ENCODE assay signal across 8 cellular contexts in the genomic region with DNA sequence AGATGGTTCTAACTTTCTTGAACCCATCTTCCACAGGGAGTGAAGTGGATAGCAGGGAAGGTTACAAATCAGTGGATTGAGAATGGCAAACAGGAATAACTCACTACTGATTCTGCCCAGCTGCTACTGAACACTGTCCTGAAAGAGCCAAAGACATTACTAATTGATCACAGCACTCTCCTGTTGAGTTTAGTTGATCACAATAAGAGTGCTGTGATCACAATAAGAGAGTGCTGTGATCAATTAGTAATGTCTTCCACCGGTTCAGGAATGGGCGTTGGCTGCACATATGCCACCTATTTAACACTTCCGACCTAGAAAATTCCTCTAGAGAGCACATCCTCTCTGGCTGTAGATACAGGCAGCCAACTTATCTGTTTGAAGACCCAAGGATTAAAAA.
A peak's percentile ranks its signal among the peaks of the same experiment; 100 is the strongest.
DNase-seq lines count a peak whose midpoint lies in the region; ATAC-seq and TF ChIP-seq lines count a peak whose summit lies in the region.

No MANE protein-coding gene starts in this region.

- no peaks in the 10 kb centered on the region for H3K9me3 Mint-ChIP-seq in activated naive CD4-positive, alpha-beta T cell treated with anti-CD3 and anti-CD28 coated beads, Interleukin-2, amount 10 ng/mL, durations not matched to agents 7 days and 5 days
- H3K9me3 Mint-ChIP-seq in stimulated activated naive B cell treated with anti-CD40 and anti-IgM and Interleukin-4, amounts not matched to agents 10 μg/mL and 1 μg/mL and 100 μg/mL, for 72 hours = no peaks in the 10 kb centered on the region

- no peak overlapping the region for H3K27ac Mint-ChIP-seq in activated naive CD4-positive, alpha-beta T cell treated with anti-CD3 and anti-CD28 coated beads, Interleukin-2, amount 10 ng/mL, durations not matched to agents 7 days and 5 days
- no peak overlapping the region for H3K27ac Mint-ChIP-seq in stimulated activated naive B cell treated with anti-CD40 and anti-IgM and Interleukin-4, amounts not matched to agents 10 μg/mL and 1 μg/mL and 100 μg/mL, for 72 hours

- CTCF ChIA-PET in HEK293T (lab: Yijun Ruan, JAX) = no interaction called here
- CTCF ChIA-PET in activated naive CD4-positive, alpha-beta T cell treated with anti-CD3 and anti-CD28 coated beads, Interleukin-2, amount 10 ng/mL, durations not matched to agents 7 days and 5 days (lab: Charles Lee) = no interaction called here

- peaks cover 2% of the 10 kb centered on the region for H3K4me1 Mint-ChIP-seq in activated naive CD4-positive, alpha-beta T cell treated with anti-CD3 and anti-CD28 coated beads, Interleukin-2, amount 10 ng/mL, durations not matched to agents 7 days and 5 days
- no peaks in the 10 kb centered on the region for H3K4me1 Mint-ChIP-seq in stimulated activated naive B cell treated with anti-CD40 and anti-IgM and Interleukin-4, amounts not matched to agents 10 μg/mL and 1 μg/mL and 100 μg/mL, for 72 hours

- DNase-seq in AG10803 (ENCODE audit: low read depth) (peak; percentile 65), HEK293T (ENCODE audit: extremely low spot score) (peak; percentile 39), RKO (ENCODE audit: low spot score) (peak; percentile 79), fibroblast of the conjunctiva (ENCODE audit: low read depth) (peak; percentile 49), T1000 (lab: John Stamatoyannopoulos, UW) (no peak)
- DNase-seq in activated naive CD4-positive, alpha-beta T cell treated with anti-CD3 and anti-CD28 coated beads, Interleukin-2, amount 10 ng/mL, durations not matched to agents 7 days and 5 days = no peak
- DNase-seq in stimulated activated naive B cell treated with anti-CD40 and anti-IgM and Interleukin-4, amounts not matched to agents 10 μg/mL and 1 μg/mL and 100 μg/mL, for 72 hours = no peak

- no peak overlapping the region for H3K4me3 Mint-ChIP-seq in activated naive CD4-positive, alpha-beta T cell treated with anti-CD3 and anti-CD28 coated beads, Interleukin-2, amount 10 ng/mL, durations not matched to agents 7 days and 5 days
- H3K4me3 Mint-ChIP-seq in stimulated activated naive B cell treated with anti-CD40 and anti-IgM and Interleukin-4, amounts not matched to agents 10 μg/mL and 1 μg/mL and 100 μg/mL, for 72 hours = no peak overlapping the region

- no peaks in the 10 kb centered on the region for H3K36me3 Mint-ChIP-seq in activated naive CD4-positive, alpha-beta T cell treated with anti-CD3 and anti-CD28 coated beads, Interleukin-2, amount 10 ng/mL, durations not matched to agents 7 days and 5 days
- H3K36me3 Mint-ChIP-seq in stimulated activated naive B cell treated with anti-CD40 and anti-IgM and Interleukin-4, amounts not matched to agents 10 μg/mL and 1 μg/mL and 100 μg/mL, for 72 hours = no peaks in the 10 kb centered on the region

- ATAC-seq in HG03571 (IDR thresholded peaks at IDR 0.05; ENCODE audit: unreplicated experiment) = no peak
- no peak for ATAC-seq in stimulated activated naive B cell treated with anti-CD40 and anti-IgM and Interleukin-4, amounts not matched to agents 10 μg/mL and 1 μg/mL and 100 μg/mL, for 72 hours (replicated peaks)

- H3K4me3 ChIP-seq in AG10803 (ENCODE audit: low read length) = no peak overlapping the region

- peaks cover 14% of the 10 kb centered on the region for H3K27me3 Mint-ChIP-seq in activated naive CD4-positive, alpha-beta T cell treated with anti-CD3 and anti-CD28 coated beads, Interleukin-2, amount 10 ng/mL, durations not matched to agents 7 days and 5 days
- H3K27me3 Mint-ChIP-seq in stimulated activated naive B cell treated with anti-CD40 and anti-IgM and Interleukin-4, amounts not matched to agents 10 μg/mL and 1 μg/mL and 100 μg/mL, for 72 hours = peaks cover 36 to 58% of the 10 kb centered on the region in 2 donors

- TF ChIP-seq CTCF in AG10803 (conservative IDR thresholded peaks at IDR 0.05; ENCODE audit: low read length) = no peak

- POLR2A ChIA-PET in HEK293T (lab: Yijun Ruan, JAX) = no interaction called here

TF ChIP-seq in HEK293T, 16 proteins besides CTCF, POLR2A, EP300 and RAD21:
- peak; percentile 23; the same call in 1 of the 2 replicates for TF ChIP-seq L3MBTL2 (conservative IDR thresholded peaks at IDR 0.05)
- no peak for TF ChIP-seq HDGF (IDR thresholded peaks at IDR 0.05; ENCODE audit: borderline replicate concordance)
- no peak for TF ChIP-seq ARNT (IDR thresholded peaks at IDR 0.05)
TF ChIP-seq in HEK293T: peak in this region for 1.

Comparison
In these comparisons a context has a peak if more than half of its experiments do, and no peak if none do; other contexts are left out.
1. DNase-seq: peak in AG10803 (single experiment), HEK293T (single experiment), RKO (single experiment) and fibroblast of the conjunctiva (single experiment); none in activated naive CD4-positive, alpha-beta T cell treated with anti-CD3 and anti-CD28 coated beads, Interleukin-2, amount 10 ng/mL, durations not matched to agents 7 days and 5 days (single experiment), T1000 (single experiment) and stimulated activated naive B cell treated with anti-CD40 and anti-IgM and Interleukin-4, amounts not matched to agents 10 μg/mL and 1 μg/mL and 100 μg/mL, for 72 hours (single experiment).